14 cellular contexts compared by ENCODE assay signal in genomic region chr5:110852053-110852452, GRCh38.
DNase-seq lines count a peak whose midpoint lies in the region; ATAC-seq and FAIRE-seq lines count a peak whose summit lies in the region.
"Had no signal": no experiment of that assay in that cellular context is flagged by ENCODE, and none has a peak within 500 bp of the region (broad histone marks: within the 10 kb centered on the region; RNA-seq: fewer than 3 reads in every experiment).

No MANE protein-coding gene starts in this region.

- no peaks in the 10 kb centered on the region for H3K79me2 ChIP-seq in Karpas-422 (ENCODE audit: low read length)

- no peaks in the 10 kb centered on the region for H4K20me1 ChIP-seq in Karpas-422 (ENCODE audit: insufficient read depth, low read depth, low read length)

- peaks cover 10% of the 10 kb centered on the region for H3K4me1 ChIP-seq in Karpas-422 (ENCODE audit: low read length)
- H3K4me1 ChIP-seq: heart right ventricle had no signal

- H3K4me3 ChIP-seq in Karpas-422 (ENCODE audit: low read length) = no peak overlapping the region
- H3K4me3 ChIP-seq: heart right ventricle, lung had no signal

- no peaks in the 10 kb centered on the region for H3K36me3 ChIP-seq in Karpas-422 (ENCODE audit: insufficient read depth, low read length)
- H3K36me3 ChIP-seq: heart right ventricle had no signal

- ATAC-seq in GM19467 (IDR thresholded peaks at IDR 0.05; ENCODE audit: unreplicated experiment) (peak; percentile 96), HG02973 (IDR thresholded peaks at IDR 0.05; ENCODE audit: unreplicated experiment) (peak; percentile 95)
- ATAC-seq in activated CD4-positive, CD25-positive, alpha-beta regulatory T cell treated with anti-CD3 and anti-CD28 coated beads, Interleukin-2, amount 50 U/mL, for 24 hours = no peak
- ATAC-seq: heart right ventricle had no signal

- H3K9me3 ChIP-seq in Karpas-422 (ENCODE audit: low read length) = no peaks in the 10 kb centered on the region

- H3K27me3 ChIP-seq in Karpas-422 (ENCODE audit: low read length) = no peaks in the 10 kb centered on the region; the same call in 1 of the 2 replicates
- H3K27me3 ChIP-seq: heart right ventricle had no signal

- H3K27ac ChIP-seq in Karpas-422 (ENCODE audit: low read length) = no peak overlapping the region
- H3K27ac ChIP-seq: heart right ventricle had no signal

- peak; percentile 55 for FAIRE-seq in GM18507 (lab: Jason Lieb, UNC)
- FAIRE-seq: G401.6 had no signal

- DNase-seq in GM18507 (ENCODE audit: extremely low spot score, insufficient read length, low read depth) (no peak), Karpas-422 (peak; percentile 50), cortex of kidney (lab: John Stamatoyannopoulos, UW) (no peak), hypothalamus (lab: John Stamatoyannopoulos, UW) (no peak)
- DNase-seq in activated CD4-positive, alpha-beta T cell treated with anti-CD3 and anti-CD28 coated beads for 4 hours = no peak
- DNase-seq: activated CD4-positive, alpha-beta memory T cell treated with anti-CD3 and anti-CD28 coated beads, Interleukin-2, amount 10 ng/mL, durations not matched to agents 7 days and 5 days; AML-193; heart right ventricle; MV-4-11 had no signal

- H3K9me2 ChIP-seq in Karpas-422 (replicated peaks; ENCODE audit: insufficient read depth, low read length) = no peaks in the 10 kb centered on the region; the same call in 1 of the 2 replicates

- H2AFZ ChIP-seq in Karpas-422 (ENCODE audit: low read length) = no peak overlapping the region

- H3K4me2 ChIP-seq in Karpas-422 (ENCODE audit: low read depth, low read length, poor library complexity, severe bottlenecking) = peak overlapping the region; percentile 4

- H3K9ac ChIP-seq in Karpas-422 (ENCODE audit: low read length) = no peak overlapping the region

Comparison
In these comparisons a context has a peak if more than half of its experiments do, and no peak if none do; other contexts are left out.
1. ATAC-seq: peak in GM19467 (single experiment) and HG02973 (single experiment); none in activated CD4-positive, CD25-positive, alpha-beta regulatory T cell treated with anti-CD3 and anti-CD28 coated beads, Interleukin-2, amount 50 U/mL, for 24 hours (0 of 2).